1 cellular context compared by ENCODE assay signal in genomic region chr20:48625136-48625900, GRCh38.
TF ChIP-seq lines count a peak whose summit lies in the region.

No MANE protein-coding gene starts in this region.

TF ChIP-seq in HepG2, 621 proteins besides CTCF, POLR2A, EP300 and RAD21:
- TF ChIP-seq ZBTB40 (IDR thresholded peaks at IDR 0.05) = no peak
- TF ChIP-seq ZBTB40 (CRISPR knock-in tag; IDR thresholded peaks at IDR 0.05) = no peak
- TF ChIP-seq SNAPC2 (CRISPR knock-in tag; IDR thresholded peaks at IDR 0.05) = no peak
- TF ChIP-seq ZFX (CRISPR knock-in tag; IDR thresholded peaks at IDR 0.05; ENCODE audit: low read depth) = no peak
- no peak for TF ChIP-seq BRF2 (CRISPR knock-in tag; IDR thresholded peaks at IDR 0.05)
- TF ChIP-seq SNAPC5 (CRISPR knock-in tag; IDR thresholded peaks at IDR 0.05; ENCODE audit: borderline replicate concordance) = no peak
- TF ChIP-seq ZNF230 (CRISPR knock-in tag; IDR thresholded peaks at IDR 0.05) = no peak
- no peak for TF ChIP-seq KLF12 (CRISPR knock-in tag; IDR thresholded peaks at IDR 0.05; ENCODE audit: borderline replicate concordance)
- TF ChIP-seq HMGXB4 (CRISPR knock-in tag; IDR thresholded peaks at IDR 0.05; ENCODE audit: borderline replicate concordance in 1 of 2, low read depth in 1 of 2) = no peak
- TF ChIP-seq U2AF2 (IDR thresholded peaks at IDR 0.05; ENCODE audit: low read depth, low read length) = no peak
- no peak for TF ChIP-seq JUN (CRISPR knock-in tag; IDR thresholded peaks at IDR 0.05)
- TF ChIP-seq THRA (CRISPR knock-in tag; IDR thresholded peaks at IDR 0.05; ENCODE audit: borderline replicate concordance) = no peak
- TF ChIP-seq ZNF160 (CRISPR knock-in tag; IDR thresholded peaks at IDR 0.05) = no peak
- no peak for TF ChIP-seq ZBTB33 (CRISPR knock-in tag; IDR thresholded peaks at IDR 0.05)
- TF ChIP-seq ZHX1 (CRISPR knock-in tag; IDR thresholded peaks at IDR 0.05; ENCODE audit: low read depth) = no peak
TF ChIP-seq in HepG2: peak in this region for 0.
